In genomic region chr10:79451046-79451699, GRCh38 we compare ENCODE assay signal across 19 cellular contexts.
"Had no signal": no experiment of that assay in that cellular context is flagged by ENCODE, and none has a peak within 500 bp of the region (broad histone marks: within the 10 kb centered on the region; RNA-seq: fewer than 3 reads in every experiment).

No MANE protein-coding gene starts in this region.

- H2AFZ ChIP-seq: parathyroid adenoma had no signal

- H3K36me3 ChIP-seq: colonic mucosa, left ventricle myocardium inferior, lower lobe of right lung, prostate gland, right lobe of liver, thoracic aorta, transverse colon had no signal

- ATAC-seq: foreskin keratinocyte; lower lobe of right lung; natural killer cell treated with Interleukin-12 subunit alpha and Interleukin-12 subunit beta and Interleukin-15 and Interleukin-18, amount 100 ng/mL, for 72 hours; right lobe of liver had no signal

- FAIRE-seq: keratinocyte, urothelium cell line had no signal

- H3K27ac Mint-ChIP-seq: immature natural killer cell; memory B cell; natural killer cell treated with Interleukin-12 subunit alpha and Interleukin-12 subunit beta and Interleukin-15 and Interleukin-18, amount 100 ng/mL, for 72 hours had no signal

- H3K9ac ChIP-seq: parathyroid adenoma had no signal

- H3K79me2 ChIP-seq: parathyroid adenoma had no signal

- DNase-seq: colonic mucosa; dermis blood vessel endothelial cell; foreskin keratinocyte; immature natural killer cell; left ventricle myocardium inferior; lower lobe of right lung; retina; stimulated activated CD4-positive, alpha-beta T cell treated with anti-CD3 and anti-CD28 coated beads, Interleukin-12 subunit alpha, Interleukin-12 subunit beta, amount 100 ng/mL, for 4 hours; stimulated activated naive CD4-positive, alpha-beta T cell treated with Interleukin-2 at 50 U/mL for 16 hours; transverse colon had no signal

- H3K27me3 ChIP-seq: colonic mucosa, right lobe of liver, transverse colon had no signal

- H3K9me3 ChIP-seq: colonic mucosa, left ventricle myocardium inferior, lower lobe of right lung, prostate gland, right lobe of liver, thoracic aorta, transverse colon had no signal

- H3K27ac ChIP-seq: colonic mucosa, foreskin keratinocyte, left ventricle myocardium inferior, lower lobe of right lung, parathyroid adenoma, prostate gland, right lobe of liver, thoracic aorta had no signal

- H3K4me3 Mint-ChIP-seq: immature natural killer cell; memory B cell; mesothelial cell of epicardium; natural killer cell treated with Interleukin-12 subunit alpha and Interleukin-12 subunit beta and Interleukin-15 and Interleukin-18, amount 100 ng/mL, for 72 hours had no signal

- H3K4me3 ChIP-seq: colonic mucosa, left ventricle myocardium inferior, lower lobe of right lung, prostate gland, right lobe of liver, thoracic aorta, transverse colon had no signal

- H3K9me3 Mint-ChIP-seq: immature natural killer cell; memory B cell; mesothelial cell of epicardium; natural killer cell treated with Interleukin-12 subunit alpha and Interleukin-12 subunit beta and Interleukin-15 and Interleukin-18, amount 100 ng/mL, for 72 hours had no signal

- H3K4me1 ChIP-seq: colonic mucosa, prostate gland had no signal

- H3K36me3 Mint-ChIP-seq: immature natural killer cell; memory B cell; mesothelial cell of epicardium; natural killer cell treated with Interleukin-12 subunit alpha and Interleukin-12 subunit beta and Interleukin-15 and Interleukin-18, amount 100 ng/mL, for 72 hours had no signal

- H3K27me3 Mint-ChIP-seq: memory B cell had no signal
